ENCODE assay signal across 1 cellular context in genomic region chr17:50691550-50692447, GRCh38.
TF ChIP-seq lines count a peak whose summit lies in the region.

No MANE protein-coding gene starts in this region.

TF ChIP-seq in GM23338, 12 proteins besides CTCF, POLR2A, EP300 and RAD21 (continued from another document):
- TF ChIP-seq ZNF462 (CRISPR knock-in tag; IDR thresholded peaks at IDR 0.05): no peak
